11 cellular contexts compared by ENCODE assay signal in the genomic region with DNA sequence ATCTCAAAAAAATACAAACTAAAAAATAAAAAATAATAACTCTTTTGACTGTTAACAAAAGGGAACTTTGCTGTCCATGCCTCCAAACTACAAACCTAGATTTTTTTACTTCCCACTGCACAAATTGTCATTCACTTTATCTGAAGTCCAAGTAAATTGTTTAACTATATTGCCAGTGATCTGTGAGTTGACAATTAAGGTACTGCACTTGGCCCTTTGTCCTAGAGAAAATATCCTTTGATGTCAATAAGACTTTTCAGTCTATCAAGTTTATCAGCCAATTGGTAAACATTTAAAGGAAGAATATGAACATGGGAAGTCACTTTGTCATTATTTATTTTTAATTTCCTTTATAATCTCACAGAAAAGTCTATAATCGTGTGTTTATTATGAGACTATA.
"Had no signal": no experiment of that assay in that cellular context is flagged by ENCODE, and none has a peak within 500 bp of the region (broad histone marks: within the 10 kb centered on the region; RNA-seq: fewer than 3 reads in every experiment).

No MANE protein-coding gene starts in this region.

- H3K9ac ChIP-seq: GM23248 had no signal

- ATAC-seq: GM23338, HCT116 had no signal

- H2AFZ ChIP-seq: GM23248 had no signal

- H3K36me3 ChIP-seq: HAP-1 had no signal

- H3K27ac ChIP-seq: GM23248 had no signal

- H3K4me2 ChIP-seq: GM23338 had no signal

- FAIRE-seq: H1, H54 had no signal

- DNase-seq: GM23248, GOT3, H7, H9, HCEC 1CT, HFFc6 had no signal

- H3K4me3 ChIP-seq: GM23248, GM23338, HAP-1 had no signal
